Comparison of ENCODE assay signal across 12 cellular contexts in the genomic region with DNA sequence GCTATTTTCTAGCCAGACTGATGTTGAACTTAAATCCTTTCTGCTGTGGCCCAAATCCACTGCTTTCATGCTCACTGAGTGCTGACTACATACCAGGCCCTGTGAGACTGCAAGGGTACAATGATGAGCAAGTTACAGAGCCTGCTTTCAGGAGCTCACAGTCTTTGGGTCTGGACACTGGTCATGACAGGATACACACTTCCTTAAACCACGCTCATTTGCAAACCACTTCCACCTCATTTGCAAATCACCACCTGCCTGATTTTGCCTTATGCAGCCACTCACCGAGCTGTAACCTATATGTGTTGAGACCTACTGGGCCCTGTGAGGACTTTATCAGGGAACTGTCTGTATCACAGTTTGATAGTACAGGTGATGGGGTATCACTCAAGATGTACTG. TPM values are rescaled to one million over a fixed set of nuclear protein-coding genes. Genes with fewer than 3 reads are reported as not detected.
DNase-seq lines count a peak whose midpoint lies in the region; ATAC-seq and TF ChIP-seq lines count a peak whose summit lies in the region.
"Had no signal": no experiment of that assay in that cellular context is flagged by ENCODE, and none has a peak within 500 bp of the region (broad histone marks: within the 10 kb centered on the region; RNA-seq: fewer than 3 reads in every experiment).

No MANE protein-coding gene starts in this region.

- peak overlapping the region; percentile 35; the same call in 1 of the 2 replicates for H3K27ac Mint-ChIP-seq in HFFc6
- H3K27ac Mint-ChIP-seq in stimulated activated naive B cell treated with anti-CD40 and anti-IgM and Interleukin-4, amounts not matched to agents 10 μg/mL and 1 μg/mL and 100 μg/mL, for 72 hours, result no peak overlapping the region
- no peak overlapping the region for H3K27ac Mint-ChIP-seq in T-cell
- no peak overlapping the region for H3K27ac Mint-ChIP-seq in activated CD4-positive, alpha-beta T cell treated with anti-CD3 and anti-CD28 coated beads, Interleukin-2, amount 10 ng/mL, durations not matched to agents 7 days and 5 days

- H3K4me1 Mint-ChIP-seq in HFFc6 (ENCODE audit: low read depth), result peaks cover 39% of the 10 kb centered on the region
- peaks cover 13 to 15% of the 10 kb centered on the region in 2 donors for H3K4me1 Mint-ChIP-seq in stimulated activated naive B cell treated with anti-CD40 and anti-IgM and Interleukin-4, amounts not matched to agents 10 μg/mL and 1 μg/mL and 100 μg/mL, for 72 hours
- no peaks in the 10 kb centered on the region for H3K4me1 Mint-ChIP-seq in T-cell
- no peaks in the 10 kb centered on the region for H3K4me1 Mint-ChIP-seq in activated CD4-positive, alpha-beta T cell treated with anti-CD3 and anti-CD28 coated beads, Interleukin-2, amount 10 ng/mL, durations not matched to agents 7 days and 5 days

- H3K27me3 Mint-ChIP-seq in HFFc6 (ENCODE audit: insufficient read depth) (peaks cover 25% of the 10 kb centered on the region), T-cell (peaks cover 0 to 7% of the 10 kb centered on the region in 2 donors)
- H3K27me3 Mint-ChIP-seq in stimulated activated naive B cell treated with anti-CD40 and anti-IgM and Interleukin-4, amounts not matched to agents 10 μg/mL and 1 μg/mL and 100 μg/mL, for 72 hours, result peaks cover 0 to 8% of the 10 kb centered on the region in 2 donors
- no peaks in the 10 kb centered on the region for H3K27me3 Mint-ChIP-seq in activated CD4-positive, alpha-beta T cell treated with anti-CD3 and anti-CD28 coated beads, Interleukin-2, amount 10 ng/mL, durations not matched to agents 7 days and 5 days

- CTCF ChIA-PET in T-cell (lab: Charles Lee), result no interaction called here
- CTCF ChIA-PET in activated CD4-positive, alpha-beta T cell treated with anti-CD3 and anti-CD28 coated beads, Interleukin-2, amount 10 ng/mL, durations not matched to agents 7 days and 5 days (lab: Charles Lee), result interaction anchor here (0.5 to 1.8 kb wide), 4 partner anchors 18 to 626 kb away, joined by 3 to 5 read pairs (median 4); no protein-coding TSS in a partner anchor

- peak; percentile 96 for ATAC-seq in HG03354 (IDR thresholded peaks at IDR 0.05; ENCODE audit: poor library complexity, severe bottlenecking, unreplicated experiment)
- ATAC-seq in stimulated activated naive B cell treated with anti-CD40 and anti-IgM and Interleukin-4, amounts not matched to agents 10 μg/mL and 1 μg/mL and 100 μg/mL, for 72 hours (replicated peaks), result peak; percentile 82 to 93
- no peak for ATAC-seq in T-cell (replicated peaks in 1 of 4)
- ATAC-seq: activated CD4-positive, CD25-positive, alpha-beta regulatory T cell treated with anti-CD3 and anti-CD28 coated beads, Interleukin-2, amount 50 U/mL, for 24 hours; left lobe of liver; psoas muscle had no signal

- DNase-seq in GM19238 (ENCODE audit: insufficient read length, low spot score), result peak; percentile 13
- DNase-seq in HFFc6, result no peak
- peak; percentile 6 for DNase-seq in stimulated activated naive B cell treated with anti-CD40 and anti-IgM and Interleukin-4, amounts not matched to agents 10 μg/mL and 1 μg/mL and 100 μg/mL, for 72 hours
- no peak for DNase-seq in T-cell
- no peak for DNase-seq in anterior cingulate cortex (lab: John Stamatoyannopoulos, UW)
- DNase-seq in activated CD4-positive, alpha-beta T cell treated with anti-CD3 and anti-CD28 coated beads, Interleukin-2, amount 10 ng/mL, durations not matched to agents 7 days and 5 days, result no peak
- DNase-seq: activated gamma-delta T cell, Calu3, psoas muscle had no signal

- no peak for TF ChIP-seq CTCF in HFFc6 (IDR thresholded peaks at IDR 0.05)

- peaks cover 83% of the 10 kb centered on the region for H3K36me3 Mint-ChIP-seq in HFFc6 (ENCODE audit: low read depth)
- no peaks in the 10 kb centered on the region for H3K36me3 Mint-ChIP-seq in stimulated activated naive B cell treated with anti-CD40 and anti-IgM and Interleukin-4, amounts not matched to agents 10 μg/mL and 1 μg/mL and 100 μg/mL, for 72 hours
- no peaks in the 10 kb centered on the region for H3K36me3 Mint-ChIP-seq in T-cell
- H3K36me3 Mint-ChIP-seq in activated CD4-positive, alpha-beta T cell treated with anti-CD3 and anti-CD28 coated beads, Interleukin-2, amount 10 ng/mL, durations not matched to agents 7 days and 5 days (ENCODE audit: low read depth), result no peaks in the 10 kb centered on the region

- POLR2A ChIA-PET in T-cell (lab: Charles Lee), result no interaction called here
- POLR2A ChIA-PET in activated CD4-positive, alpha-beta T cell treated with anti-CD3 and anti-CD28 coated beads, Interleukin-2, amount 10 ng/mL, durations not matched to agents 7 days and 5 days (lab: Charles Lee), result no interaction called here

- H3K4me3 Mint-ChIP-seq in HFFc6, result no peak overlapping the region; the same call in 1 of the 2 replicates
- H3K4me3 Mint-ChIP-seq in stimulated activated naive B cell treated with anti-CD40 and anti-IgM and Interleukin-4, amounts not matched to agents 10 μg/mL and 1 μg/mL and 100 μg/mL, for 72 hours, result no peak overlapping the region
- H3K4me3 Mint-ChIP-seq in T-cell, result no peak overlapping the region
- H3K4me3 Mint-ChIP-seq in activated CD4-positive, alpha-beta T cell treated with anti-CD3 and anti-CD28 coated beads, Interleukin-2, amount 10 ng/mL, durations not matched to agents 7 days and 5 days, result no peak overlapping the region

- no peaks in the 10 kb centered on the region for H3K9me3 Mint-ChIP-seq in HFFc6
- H3K9me3 Mint-ChIP-seq in stimulated activated naive B cell treated with anti-CD40 and anti-IgM and Interleukin-4, amounts not matched to agents 10 μg/mL and 1 μg/mL and 100 μg/mL, for 72 hours, result no peaks in the 10 kb centered on the region
- H3K9me3 Mint-ChIP-seq in T-cell, result no peaks in the 10 kb centered on the region
- H3K9me3 Mint-ChIP-seq in activated CD4-positive, alpha-beta T cell treated with anti-CD3 and anti-CD28 coated beads, Interleukin-2, amount 10 ng/mL, durations not matched to agents 7 days and 5 days, result no peaks in the 10 kb centered on the region

RNA-seq across cellular contexts. Expression of a gene that starts 50.2 kb away (rescaled TPM):
- total RNA-seq in HFFc6 (2021; fragmentation: NEBNext Ultra II Directional; extraction: Animal tissue kit (Norgen Biotek cat#: 25700)), result 10 to 100 TPM; 14.2 to 17.9 (median 16.3) TPM
- total RNA-seq in T-cell, result 10 to 100 TPM; 14.4 to 19.2 (median 17.7) TPM
- 10 to 100 TPM; 25.7 to 28.2 TPM for total RNA-seq in activated CD4-positive, alpha-beta T cell treated with anti-CD3 and anti-CD28 coated beads, Interleukin-2, amount 10 ng/mL, durations not matched to agents 7 days and 5 days

RNA-seq across cellular contexts. Expression of a gene that starts 51.4 kb away (rescaled TPM):
- total RNA-seq in HFFc6 (2021; fragmentation: NEBNext Ultra II Directional; extraction: Animal tissue kit (Norgen Biotek cat#: 25700)), result 1,000 to 10,000 TPM; 1,595 to 1,958 (median 1,726) TPM
- total RNA-seq in T-cell, result 1 to 10 TPM in 3 of 5 donors, under 1 TPM in 2; 0.76 to 5.1 (median 1.5) TPM
- under 1 TPM; 0.35 to 0.37 TPM for total RNA-seq in activated CD4-positive, alpha-beta T cell treated with anti-CD3 and anti-CD28 coated beads, Interleukin-2, amount 10 ng/mL, durations not matched to agents 7 days and 5 days

Comparison
In these comparisons a context has a peak if more than half of its experiments do, and no peak if none do; other contexts are left out.
1. DNase-seq: peak in GM19238 (single experiment) and stimulated activated naive B cell treated with anti-CD40 and anti-IgM and Interleukin-4, amounts not matched to agents 10 μg/mL and 1 μg/mL and 100 μg/mL, for 72 hours (single experiment); none in HFFc6 (single experiment), T-cell (0 of 34), anterior cingulate cortex (0 of 58) and activated CD4-positive, alpha-beta T cell treated with anti-CD3 and anti-CD28 coated beads, Interleukin-2, amount 10 ng/mL, durations not matched to agents 7 days and 5 days (single experiment).
2. ATAC-seq: peak in HG03354 (single experiment) and stimulated activated naive B cell treated with anti-CD40 and anti-IgM and Interleukin-4, amounts not matched to agents 10 μg/mL and 1 μg/mL and 100 μg/mL, for 72 hours (2 of 2); none in T-cell (0 of 4).
3. RNA of a gene that starts 51.4 kb away (total RNA-seq): 1,595 to 1,958 TPM in HFFc6; 0.76 to 5.1 TPM in T-cell and 0.35 to 0.37 TPM in activated CD4-positive, alpha-beta T cell treated with anti-CD3 and anti-CD28 coated beads, Interleukin-2, amount 10 ng/mL, durations not matched to agents 7 days and 5 days; every median in the first group is over 100 times any median in the second.